24 cellular contexts compared by ENCODE assay signal in genomic region chr10:113739577-113739976, GRCh38. TPM values are rescaled to one million over a fixed set of nuclear protein-coding genes. Genes with fewer than 3 reads are reported as not detected.
"Had no signal": no experiment of that assay in that cellular context is flagged by ENCODE, and none has a peak within 500 bp of the region (broad histone marks: within the 10 kb centered on the region; RNA-seq: fewer than 3 reads in every experiment).

No MANE protein-coding gene starts in this region.

- H3K4me3 ChIP-seq: MG63, SJCRH30, SK-N-MC had no signal

- H3K9me3 ChIP-seq: MG63 had no signal

- H3K27me3 ChIP-seq: SJCRH30 had no signal

- FAIRE-seq: HTR-8/SVneo had no signal

- H3K36me3 ChIP-seq: MG63, SJCRH30 had no signal

- DNase-seq: Karpas-422, KG1, MG63, NCI-H1092, NCI-H1105 treated with DMSO at 0.1 percent for 48 hours, NCI-H1417 treated with DMSO at 0.1 percent for 48 hours, NCI-H146, NCI-H187, NCI-H2029, NCI-H2081 treated with DMSO at 0.1 percent for 48 hours, NCI-H2171, NCI-H226, NCI-H446, NCI-H510A, NCI-H524 treated with DMSO at 0.1 percent for 48 hours, NCI-H69, NCI-H774, SHP77 treated with DMSO at 0.1 percent for 48 hours, SJCRH30 had no signal

- ATAC-seq: Panc1, Right ventricle myocardium inferior had no signal

- H3K27ac ChIP-seq: HL-60, SJCRH30, SK-N-MC had no signal

RNA-seq across cellular contexts. Expression of gene PLEKHS1, which starts 11.9 kb away (rescaled TPM):
- total RNA-seq: Right ventricle myocardium inferior had no signal
